In the genomic region with DNA sequence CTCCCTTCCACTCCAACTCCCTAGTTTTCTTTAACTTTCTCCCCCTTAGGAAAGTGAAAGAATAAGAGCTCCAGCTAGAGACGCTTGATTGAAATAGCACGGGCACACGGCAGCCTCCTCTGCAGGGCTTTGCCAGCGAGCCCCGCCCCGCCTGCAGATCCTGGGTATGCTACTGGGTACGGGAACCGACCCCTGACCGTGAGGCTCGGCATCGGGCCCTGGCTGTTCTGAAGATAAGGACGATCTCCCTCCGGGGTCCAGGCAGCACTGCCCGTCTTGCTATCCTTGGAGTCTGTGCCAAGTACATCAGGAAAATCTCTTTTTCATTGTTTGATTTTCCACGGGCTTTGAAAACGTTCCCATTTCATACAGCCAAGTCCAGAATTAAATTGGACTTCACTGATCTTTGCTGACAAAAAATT, we compare ENCODE assay signal across 8 cellular contexts.
DNase-seq lines count a peak whose midpoint lies in the region; ATAC-seq and TF ChIP-seq lines count a peak whose summit lies in the region.

No MANE protein-coding gene starts in this region.

- no peaks in the 10 kb centered on the region for H3K9me2 ChIP-seq in GM23248 (ENCODE audit: insufficient read depth)

- no peaks in the 10 kb centered on the region for H3K79me2 ChIP-seq in GM23248 (ENCODE audit: insufficient read depth)

- H3K4me1 ChIP-seq in GM23248 (ENCODE audit: insufficient read depth), result peaks cover 22% of the 10 kb centered on the region
- no peaks in the 10 kb centered on the region for H3K4me1 ChIP-seq in mucosa of descending colon (ENCODE audit: low read depth)
- H3K4me1 ChIP-seq in stomach, result peaks cover 0 to 26% (median 12%) of the 10 kb centered on the region in 4 donors

- H3K4me3 ChIP-seq in GM23248, result peak overlapping the region; percentile 66
- H3K4me3 ChIP-seq in epithelial cell of proximal tubule (ENCODE audit: low read depth, low read length), result peak overlapping the region; percentile 57
- no peak overlapping the region for H3K4me3 ChIP-seq in mucosa of descending colon
- H3K4me3 ChIP-seq in stomach, result peak overlapping the region; percentile 43 to 52 (median 48)

- H4K20me1 ChIP-seq in GM23248 (ENCODE audit: insufficient read depth), result no peaks in the 10 kb centered on the region

- TF ChIP-seq CTCF in activated CD8-positive, alpha-beta T cell treated with anti-CD3 and anti-CD28 coated beads for 36 hours (IDR thresholded peaks at IDR 0.05), result no peak
- TF ChIP-seq CTCF in epithelial cell of proximal tubule (conservative IDR thresholded peaks at IDR 0.05; ENCODE audit: low read depth, low read length) (peak; percentile 39), mucosa of descending colon (IDR thresholded peaks at IDR 0.05) (no peak), stomach (IDR thresholded peaks at IDR 0.05) (no peak)

- peaks cover 45% of the 10 kb centered on the region for H3K27me3 Mint-ChIP-seq in activated CD8-positive, alpha-beta T cell treated with anti-CD3 and anti-CD28 coated beads for 36 hours

- ATAC-seq in activated CD8-positive, alpha-beta T cell treated with anti-CD3 and anti-CD28 coated beads for 36 hours, result peak; percentile 77
- peak; percentile 86 for ATAC-seq in mucosa of descending colon
- no peak for ATAC-seq in GM19328 (IDR thresholded peaks at IDR 0.05; ENCODE audit: unreplicated experiment)

- H3K9ac ChIP-seq in GM23248, result peak overlapping the region; percentile 77

- TF ChIP-seq POLR2A in stomach (IDR thresholded peaks at IDR 0.05), result no peak

- peak overlapping the region; percentile 81 for H2AFZ ChIP-seq in GM23248

- in situ Hi-C loops in GM23248 (cut with MboI), result loop anchor here (5.0 kb wide), 1 partner anchor 101 kb away; no protein-coding TSS in a partner anchor

- peak overlapping the region; percentile 70 for H3K4me2 ChIP-seq in GM23248 (ENCODE audit: unreplicated experiment)

- TF ChIP-seq EP300 in stomach (IDR thresholded peaks at IDR 0.05), result no peak

- CTCF ChIA-PET in activated CD8-positive, alpha-beta T cell treated with anti-CD3 and anti-CD28 coated beads for 36 hours (lab: Charles Lee), result interaction anchor here (1.0 to 2.9 kb wide), 44 partner anchors 8 to 595 kb away, joined by 3 to 32 read pairs (median 5); partner anchors contain the start of gene MTX2

- POLR2A ChIA-PET in activated CD8-positive, alpha-beta T cell treated with anti-CD3 and anti-CD28 coated beads for 36 hours (lab: Charles Lee), result interaction anchor here (0.6 kb wide), 2 partner anchors 421 to 433 kb away, joined by 3 read pairs; no protein-coding TSS in a partner anchor

- no peaks in the 10 kb centered on the region for H3K27me3 ChIP-seq in GM23248 (replicated peaks; ENCODE audit: insufficient read depth)
- H3K27me3 ChIP-seq in stomach, result peaks cover 0 to 45% (median 0%) of the 10 kb centered on the region in 3 donors

- no peak overlapping the region for H3K27ac Mint-ChIP-seq in activated CD8-positive, alpha-beta T cell treated with anti-CD3 and anti-CD28 coated beads for 36 hours

- H3K9me3 ChIP-seq in GM23248 (ENCODE audit: low read depth) (no peaks in the 10 kb centered on the region), mucosa of descending colon (no peaks in the 10 kb centered on the region), stomach (no peaks in the 10 kb centered on the region)

- DNase-seq in GM23248 (peak; percentile 87), NCI-H2227 (lab: John Stamatoyannopoulos, UW; ENCODE audit: unreplicated experiment) (peak; percentile 48), epithelial cell of proximal tubule (ENCODE audit: low read depth) (no peak), mucosa of descending colon (peak; percentile 65 to 74 (median 72)), stomach (peak; percentile 68), SW480 (ENCODE audit: low spot score) (no peak)
- DNase-seq in activated CD8-positive, alpha-beta T cell treated with anti-CD3 and anti-CD28 coated beads for 36 hours, result peak; percentile 49

- H3K27ac ChIP-seq in GM23248, result peak overlapping the region; percentile 79
- peak overlapping the region in 4 of 5 donors; percentile 66 to 80 (median 72) for H3K27ac ChIP-seq in stomach

- peak overlapping the region; percentile 77 for H3K4me3 Mint-ChIP-seq in activated CD8-positive, alpha-beta T cell treated with anti-CD3 and anti-CD28 coated beads for 36 hours

- H3K36me3 ChIP-seq in GM23248 (ENCODE audit: low read depth) (no peaks in the 10 kb centered on the region), mucosa of descending colon (ENCODE audit: low read depth) (no peaks in the 10 kb centered on the region), stomach (no peaks in the 10 kb centered on the region)

- no peaks in the 10 kb centered on the region for H3K36me3 Mint-ChIP-seq in activated CD8-positive, alpha-beta T cell treated with anti-CD3 and anti-CD28 coated beads for 36 hours (ENCODE audit: low read depth)

- H3K4me1 Mint-ChIP-seq in activated CD8-positive, alpha-beta T cell treated with anti-CD3 and anti-CD28 coated beads for 36 hours (ENCODE audit: low read depth), result peaks cover 7% of the 10 kb centered on the region

- peaks cover 24% of the 10 kb centered on the region for H3F3A ChIP-seq in GM23248 (ENCODE audit: insufficient read depth)

- H3K9me3 Mint-ChIP-seq in activated CD8-positive, alpha-beta T cell treated with anti-CD3 and anti-CD28 coated beads for 36 hours, result no peaks in the 10 kb centered on the region

- 1% methylated on average over 16 of the region's 16 CpGs for WGBS in GM23248 (ENCODE audit: low coverage in 1 of 2, low lambda C conversion rate in 2 of 2, missing lambda C conversion rate in 2 of 2), 2 experiments
- WGBS in stomach, 5 donors, result 0 to 2% (median 1%) methylated on average over 16 of the region's 16 CpGs

- intact Hi-C loops in activated CD8-positive, alpha-beta T cell treated with anti-CD3 and anti-CD28 coated beads for 36 hours (cut with micrococcal nuclease), result loop anchor here (5.0 kb wide), 1 partner anchor 411 kb away; no protein-coding TSS in a partner anchor
- intact Hi-C loops in mucosa of descending colon (cut with DNase I, micrococcal nuclease), result loop anchor here (10.0 kb wide), 3 partner anchors 91 to 409 kb away; no protein-coding TSS in a partner anchor
- intact Hi-C loops in stomach (cut with DNase I; ENCODE audit: low total_unique reads), result no loop called here

Comparison
In these comparisons a context has a peak if more than half of its experiments do, and no peak if none do; other contexts are left out.
1. DNase-seq: peak in GM23248 (single experiment), NCI-H2227 (single experiment), activated CD8-positive, alpha-beta T cell treated with anti-CD3 and anti-CD28 coated beads for 36 hours (single experiment), mucosa of descending colon (3 of 3) and stomach (single experiment); none in epithelial cell of proximal tubule (single experiment) and SW480 (single experiment).